ENCODE assay signal across 1 cellular context in genomic region chr1:9676815-9677393, GRCh38.
TF ChIP-seq lines count a peak whose summit lies in the region.

No MANE protein-coding gene starts in this region.

TF ChIP-seq in IMR-90, 13 proteins besides CTCF, POLR2A, EP300 and RAD21:
- TF ChIP-seq ELK1 (IDR thresholded peaks at IDR 0.05; ENCODE audit: borderline replicate concordance, low read depth, low read length) (no peak), CHD1 (IDR thresholded peaks at IDR 0.05; ENCODE audit: low read depth, low read length) (no peak), NFE2L2 (IDR thresholded peaks at IDR 0.05; ENCODE audit: low read depth, low read length) (no peak), RFX5 (IDR thresholded peaks at IDR 0.05; ENCODE audit: low read depth, low read length) (no peak), MAFK (IDR thresholded peaks at IDR 0.05; ENCODE audit: low read depth, low read length) (no peak), RCOR1 (IDR thresholded peaks at IDR 0.05; ENCODE audit: insufficient replicate concordance, low read length) (no peak), MXI1 (IDR thresholded peaks at IDR 0.05; ENCODE audit: borderline replicate concordance, low read depth, low read length) (no peak), MAZ (IDR thresholded peaks at IDR 0.05; ENCODE audit: borderline replicate concordance, low read depth, low read length) (no peak), USF2 (IDR thresholded peaks at IDR 0.05; ENCODE audit: low read depth, low read length) (no peak), BHLHE40 (IDR thresholded peaks at IDR 0.05; ENCODE audit: low read depth, low read length) (no peak)
